ENCODE assay signal across 10 cellular contexts in the genomic region with DNA sequence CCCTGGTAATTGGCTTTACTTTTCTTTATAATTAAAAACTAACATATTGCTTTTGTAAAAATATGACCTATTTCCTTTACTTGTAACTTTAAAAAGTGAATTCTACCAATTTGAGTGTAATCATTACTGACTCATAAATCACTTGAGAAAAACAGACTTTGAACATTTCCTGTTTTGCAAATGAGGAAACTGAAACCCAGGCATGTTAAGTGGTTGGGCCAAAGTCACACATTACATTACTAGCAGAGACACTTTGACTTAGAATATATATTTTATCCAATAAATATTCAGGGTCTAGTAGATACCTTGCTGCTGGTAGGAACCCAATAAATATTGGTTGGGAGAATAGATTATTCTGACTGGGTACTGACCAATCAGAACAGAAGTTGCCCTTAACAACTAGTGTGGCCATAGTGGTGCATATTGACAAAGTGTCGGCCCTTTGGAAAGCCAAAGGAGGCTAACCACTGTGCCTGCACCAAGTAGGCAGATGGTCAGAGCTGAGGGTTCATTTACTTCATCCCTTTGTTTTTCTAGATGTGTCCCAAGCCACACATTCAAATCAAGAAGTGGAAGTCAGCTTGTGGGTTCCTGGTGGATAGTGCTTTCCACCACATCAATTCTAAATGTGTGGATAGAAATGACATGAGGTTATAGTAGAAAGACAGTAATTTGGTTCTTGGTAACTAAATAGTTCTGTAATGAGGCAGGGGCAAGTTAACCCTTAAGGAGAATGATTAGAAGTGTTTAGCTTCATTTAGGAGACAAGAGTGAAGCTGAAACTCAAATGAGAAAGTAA.
A peak's percentile ranks its signal among the peaks of the same experiment; 100 is the strongest.
DNase-seq lines count a peak whose midpoint lies in the region; ATAC-seq lines count a peak whose summit lies in the region.
"Had no signal": no experiment of that assay in that cellular context is flagged by ENCODE, and none has a peak within 500 bp of the region (broad histone marks: within the 10 kb centered on the region; RNA-seq: fewer than 3 reads in every experiment).

No MANE protein-coding gene starts in this region.

- no peaks in the 10 kb centered on the region for H3K27me3 ChIP-seq in BLaER1 treated with 17β-estradiol and CSF1 and Interleukin-3, amounts not matched to agents 10 nM and 100 nM
- H3K27me3 ChIP-seq in right cardiac atrium (ENCODE audit: control insufficient read depth, insufficient read depth) = no peaks in the 10 kb centered on the region

- H3K4me1 ChIP-seq in BLaER1 treated with 17β-estradiol and CSF1 and Interleukin-3, amounts not matched to agents 10 nM and 100 nM = peaks cover 0 to 21% (median 8%) of the 10 kb centered on the region in 10 experiments; a peak in 14 of 20 replicates
- H3K4me1 ChIP-seq in right cardiac atrium (ENCODE audit: control insufficient read depth, insufficient read depth, low read length) = no peaks in the 10 kb centered on the region

- no peaks in the 10 kb centered on the region for H3K36me3 ChIP-seq in BLaER1 treated with 17β-estradiol and CSF1 and Interleukin-3, amounts not matched to agents 10 nM and 100 nM

- peaks cover 0 to 6% (median 0%) of the 10 kb centered on the region in 11 experiments; a peak in 2 of 22 replicates for H3K9me3 ChIP-seq in BLaER1 treated with 17β-estradiol and CSF1 and Interleukin-3, amounts not matched to agents 10 nM and 100 nM (replicated peaks in 1 of 11)
- no peaks in the 10 kb centered on the region for H3K9me3 ChIP-seq in right cardiac atrium (ENCODE audit: control insufficient read depth, low read length)

- H3K36me3 Mint-ChIP-seq in activated naive CD4-positive, alpha-beta T cell treated with anti-CD3 and anti-CD28 coated beads, Interleukin-2, amount 50 U/mL, for 72 hours = no peaks in the 10 kb centered on the region

- 78% methylated on average over 1 of the region's 1 CpG for WGBS in right cardiac atrium

- H3K9ac ChIP-seq in BLaER1 treated with 17β-estradiol and CSF1 and Interleukin-3, amounts not matched to agents 10 nM and 100 nM = peak overlapping the region in 1 of 11 experiments; percentile 41; a peak in 2 of 22 replicates

- H3K4me3 ChIP-seq in BLaER1 treated with 17β-estradiol and CSF1 and Interleukin-3, amounts not matched to agents 10 nM and 100 nM = no peak overlapping the region
- H3K4me3 ChIP-seq in right cardiac atrium (ENCODE audit: low read length) = no peak overlapping the region

- peaks cover 0 to 5% of the 10 kb centered on the region in 2 donors for H3K9me3 Mint-ChIP-seq in activated naive CD4-positive, alpha-beta T cell treated with anti-CD3 and anti-CD28 coated beads, Interleukin-2, amount 50 U/mL, for 72 hours

- H3K4me2 ChIP-seq in BLaER1 treated with 17β-estradiol and CSF1 and Interleukin-3, amounts not matched to agents 10 nM and 100 nM = peak overlapping the region in 10 of 11 experiments; percentile 8 to 58 (median 40); a peak in 12 of 22 replicates

- peak overlapping the region; percentile 59 to 70 for H3K27ac Mint-ChIP-seq in activated naive CD4-positive, alpha-beta T cell treated with anti-CD3 and anti-CD28 coated beads, Interleukin-2, amount 50 U/mL, for 72 hours

- peak in 1 of 2 donors; percentile 13 for DNase-seq in activated naive CD4-positive, alpha-beta T cell treated with anti-CD3 and anti-CD28 coated beads, Interleukin-2, amount 50 U/mL, for 72 hours (ENCODE audit: low spot score in 2 of 2)
- DNase-seq in NCI-H2171 treated with DMSO at 0.1 percent for 48 hours (lab: John Stamatoyannopoulos, UW) = no peak
- no peak for DNase-seq in HPDE6-E6E7 (ENCODE audit: extremely low spot score)
- no peak for DNase-seq in SK-N-DZ (ENCODE audit: low spot score)
- no peak for DNase-seq in right cardiac atrium
- DNase-seq: Calu3, NCI-H1436 had no signal

- intact Hi-C loops in right cardiac atrium (cut with DNase I) = no loop called here

- H4K20me1 ChIP-seq in BLaER1 treated with 17β-estradiol and CSF1 and Interleukin-3, amounts not matched to agents 10 nM and 100 nM = no peaks in the 10 kb centered on the region

- ATAC-seq in GM19351 (IDR thresholded peaks at IDR 0.05; ENCODE audit: unreplicated experiment) = peak; percentile 86
- ATAC-seq in HG03095 (IDR thresholded peaks at IDR 0.05; ENCODE audit: unreplicated experiment) = peak; percentile 72
- peak; percentile 82 to 91 for ATAC-seq in activated naive CD4-positive, alpha-beta T cell treated with anti-CD3 and anti-CD28 coated beads, Interleukin-2, amount 50 U/mL, for 72 hours
- no peak for ATAC-seq in right cardiac atrium

- peak overlapping the region in 8 of 11 experiments; percentile 24 to 79 (median 55); a peak in 16 of 22 replicates for H3K27ac ChIP-seq in BLaER1 treated with 17β-estradiol and CSF1 and Interleukin-3, amounts not matched to agents 10 nM and 100 nM
- H3K27ac ChIP-seq in right cardiac atrium (ENCODE audit: low read length) = no peak overlapping the region

Comparison
In these comparisons a context has a peak if more than half of its experiments do, and no peak if none do; other contexts are left out.
1. ATAC-seq: peak in GM19351 (single experiment), HG03095 (single experiment) and activated naive CD4-positive, alpha-beta T cell treated with anti-CD3 and anti-CD28 coated beads, Interleukin-2, amount 50 U/mL, for 72 hours (2 of 2); none in right cardiac atrium (0 of 2).